8 cellular contexts compared by ENCODE assay signal in genomic region chr12:96194572-96194889, GRCh38. TPM values are rescaled to one million over a fixed set of nuclear protein-coding genes. Genes with fewer than 3 reads are reported as not detected.
DNase-seq lines count a peak whose midpoint lies in the region; ATAC-seq and TF ChIP-seq lines count a peak whose summit lies in the region.

No MANE protein-coding gene starts in this region.

- peaks cover 2% of the 10 kb centered on the region for H3K27me3 Mint-ChIP-seq in activated CD8-positive, alpha-beta memory T cell treated with anti-CD3 and anti-CD28 coated beads, Interleukin-2, amount 10 ng/mL, durations not matched to agents 7 days and 5 days
- peaks cover 2% of the 10 kb centered on the region for H3K27me3 Mint-ChIP-seq in osteocyte (ENCODE audit: unreplicated experiment)

- ATAC-seq in activated CD8-positive, alpha-beta memory T cell treated with anti-CD3 and anti-CD28 coated beads, Interleukin-2, amount 10 ng/mL, durations not matched to agents 7 days and 5 days: peak; percentile 4
- ATAC-seq in HG03457 (IDR thresholded peaks at IDR 0.05; ENCODE audit: unreplicated experiment) (no peak), GM21576 (IDR thresholded peaks at IDR 0.05; ENCODE audit: unreplicated experiment) (no peak)

- H3K4me1 Mint-ChIP-seq in activated CD8-positive, alpha-beta memory T cell treated with anti-CD3 and anti-CD28 coated beads, Interleukin-2, amount 10 ng/mL, durations not matched to agents 7 days and 5 days: peaks cover 42% of the 10 kb centered on the region
- peaks cover 37% of the 10 kb centered on the region for H3K4me1 Mint-ChIP-seq in osteocyte (ENCODE audit: unreplicated experiment)

- no peaks in the 10 kb centered on the region for H3K9me3 Mint-ChIP-seq in activated CD8-positive, alpha-beta memory T cell treated with anti-CD3 and anti-CD28 coated beads, Interleukin-2, amount 10 ng/mL, durations not matched to agents 7 days and 5 days (ENCODE audit: low read depth)
- H3K9me3 Mint-ChIP-seq in osteocyte (ENCODE audit: unreplicated experiment): no peaks in the 10 kb centered on the region

- peak overlapping the region; percentile 91 for H3K4me3 Mint-ChIP-seq in activated CD8-positive, alpha-beta memory T cell treated with anti-CD3 and anti-CD28 coated beads, Interleukin-2, amount 10 ng/mL, durations not matched to agents 7 days and 5 days
- peak overlapping the region; percentile 98 for H3K4me3 Mint-ChIP-seq in osteocyte (ENCODE audit: unreplicated experiment)

- peaks cover 11% of the 10 kb centered on the region; the same call in 1 of the 2 replicates for H3K27me3 ChIP-seq in HUES6 (ENCODE audit: control insufficient read depth, insufficient read depth, low read length)
- H3K27me3 ChIP-seq in ectodermal cell (ENCODE audit: control insufficient read depth, insufficient read depth, low read length, poor library complexity, severe bottlenecking): peaks cover 36% of the 10 kb centered on the region

- H3K36me3 Mint-ChIP-seq in activated CD8-positive, alpha-beta memory T cell treated with anti-CD3 and anti-CD28 coated beads, Interleukin-2, amount 10 ng/mL, durations not matched to agents 7 days and 5 days: peaks cover 2% of the 10 kb centered on the region
- H3K36me3 Mint-ChIP-seq in osteocyte (ENCODE audit: unreplicated experiment): no peaks in the 10 kb centered on the region

- H3K9me3 ChIP-seq in HUES6 (ENCODE audit: control insufficient read depth, insufficient read depth, low read depth, low read length) (no peaks in the 10 kb centered on the region), ectodermal cell (ENCODE audit: control insufficient read depth, low read length) (no peaks in the 10 kb centered on the region)

- TF ChIP-seq CTCF in osteocyte (IDR thresholded peaks at IDR 0.05): no peak

- CTCF ChIA-PET in activated CD8-positive, alpha-beta memory T cell treated with anti-CD3 and anti-CD28 coated beads, Interleukin-2, amount 10 ng/mL, durations not matched to agents 7 days and 5 days (lab: Charles Lee): interaction anchor here (2.0 kb wide), 2 partner anchors 18 to 21 kb away, joined by 8 to 15 read pairs; no protein-coding TSS in a partner anchor

- peak overlapping the region; percentile 91 for H3K27ac Mint-ChIP-seq in activated CD8-positive, alpha-beta memory T cell treated with anti-CD3 and anti-CD28 coated beads, Interleukin-2, amount 10 ng/mL, durations not matched to agents 7 days and 5 days
- H3K27ac Mint-ChIP-seq in osteocyte (ENCODE audit: unreplicated experiment): peak overlapping the region; percentile 89

- peak overlapping the region; percentile 99 for H3K4me3 ChIP-seq in HUES6 (ENCODE audit: low read depth, low read length)
- peak overlapping the region; percentile 62 for H3K4me3 ChIP-seq in ectodermal cell (ENCODE audit: insufficient read depth, low read depth, low read length)

- WGBS in ectodermal cell, 2 experiments: 0 to 1% methylated on average over 23 of the region's 24 CpGs

- H3K36me3 ChIP-seq in HUES6 (ENCODE audit: control insufficient read depth, insufficient read depth, low read length) (no peaks in the 10 kb centered on the region), ectodermal cell (ENCODE audit: control insufficient read depth, insufficient read depth, low read length) (no peaks in the 10 kb centered on the region)

- H3K27ac ChIP-seq in HUES6 (ENCODE audit: low read depth, low read length) (no peak overlapping the region), ectodermal cell (ENCODE audit: insufficient read depth, low read depth, low read length, poor library complexity, severe bottlenecking) (no peak overlapping the region)

- H3K4me1 ChIP-seq in HUES6 (ENCODE audit: control insufficient read depth, insufficient read depth, low read length) (peaks cover 7% of the 10 kb centered on the region), ectodermal cell (ENCODE audit: control insufficient read depth, insufficient read depth, low read length) (no peaks in the 10 kb centered on the region)

- DNase-seq in activated CD8-positive, alpha-beta memory T cell treated with anti-CD3 and anti-CD28 coated beads, Interleukin-2, amount 10 ng/mL, durations not matched to agents 7 days and 5 days: no peak
- no peak for DNase-seq in activated CD8-positive, alpha-beta memory T cell treated with anti-CD3 and anti-CD28 coated beads for 24 hours
- no peak for DNase-seq in osteocyte (ENCODE audit: extremely low spot score, unreplicated experiment)
- DNase-seq in inferior parietal cortex (ENCODE audit: extremely low spot score): no peak

- H3K9ac ChIP-seq in HUES6 (ENCODE audit: low read length): peak overlapping the region; percentile 72

RNA-seq across cellular contexts. Expression of gene ELK3, which starts 0.4 kb away (rescaled TPM):
- total RNA-seq in activated CD8-positive, alpha-beta memory T cell treated with anti-CD3 and anti-CD28 coated beads, Interleukin-2, amount 10 ng/mL, durations not matched to agents 7 days and 5 days: 10 to 100 TPM; 16.1 to 17.1 TPM
- 7.5 TPM for polyA plus RNA-seq in ectodermal cell (2013, experiment 1 of 4)
- 5.9 TPM for polyA plus RNA-seq in ectodermal cell (2013, experiment 2 of 4)
- 5.8 TPM for polyA plus RNA-seq in ectodermal cell (2013, experiment 3 of 4)
- 5.6 TPM for polyA plus RNA-seq in ectodermal cell (2013, experiment 4 of 4)
- 49.3 and 49.5 TPM in 2 replicates for total RNA-seq in osteocyte
